ENCODE assay signal across 1 cellular context in genomic region chr5:36644727-36645126, GRCh38.
TF ChIP-seq lines count a peak whose summit lies in the region.

No MANE protein-coding gene starts in this region.

TF ChIP-seq in WTC11, 78 proteins besides CTCF, POLR2A, EP300 and RAD21 (continued from another document):
- TF ChIP-seq AFF4 (CRISPR knock-in tag; IDR thresholded peaks at IDR 0.05; ENCODE audit: borderline replicate concordance) (no peak), ZNF532 (CRISPR knock-in tag; IDR thresholded peaks at IDR 0.05; ENCODE audit: borderline replicate concordance) (no peak), NR1H2 (CRISPR knock-in tag; IDR thresholded peaks at IDR 0.05) (no peak), NFATC4 (CRISPR knock-in tag; IDR thresholded peaks at IDR 0.05) (no peak), ZMAT4 (CRISPR knock-in tag; IDR thresholded peaks at IDR 0.05) (no peak)
